16 cellular contexts compared by ENCODE assay signal in genomic region chr21:33824156-33824941, GRCh38.
A peak's percentile ranks its signal among the peaks of the same experiment; 100 is the strongest.
DNase-seq lines count a peak whose midpoint lies in the region; TF ChIP-seq lines count a peak whose summit lies in the region.
"Had no signal": no experiment of that assay in that cellular context is flagged by ENCODE, and none has a peak within 500 bp of the region (broad histone marks: within the 10 kb centered on the region; RNA-seq: fewer than 3 reads in every experiment).

No MANE protein-coding gene starts in this region.

- H3K4me3 Mint-ChIP-seq in nephron progenitor cell: no peak overlapping the region
- H3K4me3 Mint-ChIP-seq: activated B cell treated with CpG ODN at 0.5 μM for 24 hours; activated naive CD4-positive, alpha-beta T cell treated with anti-CD3 and anti-CD28 coated beads, Interleukin-2, amount 10 ng/mL, durations not matched to agents 7 days and 5 days had no signal

- DNase-seq in ascending aorta (ENCODE audit: low spot score in 2 of 2) (no peak), fibroblast of the aortic adventitia (ENCODE audit: low read depth) (peak; percentile 23), nephron progenitor cell (no peak), thyroid gland (peak; percentile 92 to 95), DMS114 treated with DMSO at 0.1 percent for 48 hours (lab: John Stamatoyannopoulos, UW; ENCODE audit: unreplicated experiment) (no peak), Ammon's horn (ENCODE audit: low spot score) (no peak), NK-92 (lab: John Stamatoyannopoulos, UW; ENCODE audit: unreplicated experiment) (no peak)
- no peak for DNase-seq in activated CD4-positive, alpha-beta T cell treated with anti-CD3 and anti-CD28 coated beads, Interleukin-2, amount 50 U/mL, for 48 hours
- DNase-seq: activated B cell treated with CpG ODN at 0.5 μM for 24 hours; activated naive CD4-positive, alpha-beta T cell treated with anti-CD3 and anti-CD28 coated beads, Interleukin-2, amount 10 ng/mL, durations not matched to agents 7 days and 5 days; cerebellar nuclear complex; DMS79; NCI-H187 treated with DMSO at 0.1 percent for 48 hours; NCI-H526; PC-9 had no signal

- H3K27me3 ChIP-seq in ascending aorta (no peaks in the 10 kb centered on the region), thyroid gland (no peaks in the 10 kb centered on the region)
- H3K27me3 ChIP-seq: BLaER1 had no signal

- peaks cover 34% of the 10 kb centered on the region for H3K4me1 Mint-ChIP-seq in nephron progenitor cell
- H3K4me1 Mint-ChIP-seq: activated B cell treated with CpG ODN at 0.5 μM for 24 hours; activated naive CD4-positive, alpha-beta T cell treated with anti-CD3 and anti-CD28 coated beads, Interleukin-2, amount 10 ng/mL, durations not matched to agents 7 days and 5 days had no signal

- no peaks in the 10 kb centered on the region for H3K9me3 Mint-ChIP-seq in nephron progenitor cell
- H3K9me3 Mint-ChIP-seq: activated B cell treated with CpG ODN at 0.5 μM for 24 hours; activated naive CD4-positive, alpha-beta T cell treated with anti-CD3 and anti-CD28 coated beads, Interleukin-2, amount 10 ng/mL, durations not matched to agents 7 days and 5 days had no signal

- peaks cover 48% of the 10 kb centered on the region for H3K36me3 Mint-ChIP-seq in nephron progenitor cell (ENCODE audit: low read depth)
- H3K36me3 Mint-ChIP-seq: activated naive CD4-positive, alpha-beta T cell treated with anti-CD3 and anti-CD28 coated beads, Interleukin-2, amount 10 ng/mL, durations not matched to agents 7 days and 5 days had no signal

- H3K27ac Mint-ChIP-seq in nephron progenitor cell: peak overlapping the region; percentile 68
- H3K27ac Mint-ChIP-seq: activated B cell treated with CpG ODN at 0.5 μM for 24 hours; activated naive CD4-positive, alpha-beta T cell treated with anti-CD3 and anti-CD28 coated beads, Interleukin-2, amount 10 ng/mL, durations not matched to agents 7 days and 5 days had no signal

- peak overlapping the region in 1 of 2 donors; percentile 14 for H3K4me3 ChIP-seq in ascending aorta
- H3K4me3 ChIP-seq in fibroblast of the aortic adventitia (ENCODE audit: low read depth, low read length): no peak overlapping the region
- no peak overlapping the region for H3K4me3 ChIP-seq in thyroid gland (replicated peaks in 1 of 3)
- H3K4me3 ChIP-seq: BLaER1, PC-9 had no signal

- H3K36me3 ChIP-seq in ascending aorta (peaks cover 0 to 7% of the 10 kb centered on the region in 2 donors), thyroid gland (no peaks in the 10 kb centered on the region)

- TF ChIP-seq POLR2A in thyroid gland (IDR thresholded peaks at IDR 0.05): no peak

- TF ChIP-seq CTCF in ascending aorta (IDR thresholded peaks at IDR 0.05) (no peak), fibroblast of the aortic adventitia (IDR thresholded peaks at IDR 0.05; ENCODE audit: insufficient read depth, low read length) (no peak), nephron progenitor cell (IDR thresholded peaks at IDR 0.05) (no peak), thyroid gland (IDR thresholded peaks at IDR 0.05) (peak in 2 of 6 experiments; percentile 17 to 35)

- no peaks in the 10 kb centered on the region for H3K27me3 Mint-ChIP-seq in nephron progenitor cell (ENCODE audit: low read depth, poor library complexity)
- H3K27me3 Mint-ChIP-seq: activated B cell treated with CpG ODN at 0.5 μM for 24 hours had no signal

- 39 to 42% methylated on average over 11 of the region's 11 CpGs for WGBS in thyroid gland, 2 donors

- H3K9me3 ChIP-seq in ascending aorta (no peaks in the 10 kb centered on the region), thyroid gland (no peaks in the 10 kb centered on the region)

- peak overlapping the region; percentile 72 to 84 for H3K27ac ChIP-seq in ascending aorta
- peak overlapping the region; percentile 38 to 78 (median 73) for H3K27ac ChIP-seq in thyroid gland
- H3K27ac ChIP-seq: BLaER1, PC-9 had no signal

- intact Hi-C loops in ascending aorta (cut with DNase I) (no loop called here), thyroid gland (cut with DNase I) (no loop called here)

- peaks cover 14 to 37% of the 10 kb centered on the region in 2 donors for H3K4me1 ChIP-seq in ascending aorta
- H3K4me1 ChIP-seq in thyroid gland: peaks cover 51 to 73% of the 10 kb centered on the region in 2 donors
- H3K4me1 ChIP-seq: BLaER1 had no signal

Comparison
In these comparisons a context has a peak if more than half of its experiments do, and no peak if none do; other contexts are left out.
1. DNase-seq: peak in fibroblast of the aortic adventitia (single experiment) and thyroid gland (2 of 2); none in ascending aorta (0 of 2), nephron progenitor cell (single experiment), DMS114 treated with DMSO at 0.1 percent for 48 hours (single experiment), activated CD4-positive, alpha-beta T cell treated with anti-CD3 and anti-CD28 coated beads, Interleukin-2, amount 50 U/mL, for 48 hours (0 of 2), Ammon's horn (single experiment) and NK-92 (single experiment).